ENCODE assay signal across 1 cellular context in the genomic region with DNA sequence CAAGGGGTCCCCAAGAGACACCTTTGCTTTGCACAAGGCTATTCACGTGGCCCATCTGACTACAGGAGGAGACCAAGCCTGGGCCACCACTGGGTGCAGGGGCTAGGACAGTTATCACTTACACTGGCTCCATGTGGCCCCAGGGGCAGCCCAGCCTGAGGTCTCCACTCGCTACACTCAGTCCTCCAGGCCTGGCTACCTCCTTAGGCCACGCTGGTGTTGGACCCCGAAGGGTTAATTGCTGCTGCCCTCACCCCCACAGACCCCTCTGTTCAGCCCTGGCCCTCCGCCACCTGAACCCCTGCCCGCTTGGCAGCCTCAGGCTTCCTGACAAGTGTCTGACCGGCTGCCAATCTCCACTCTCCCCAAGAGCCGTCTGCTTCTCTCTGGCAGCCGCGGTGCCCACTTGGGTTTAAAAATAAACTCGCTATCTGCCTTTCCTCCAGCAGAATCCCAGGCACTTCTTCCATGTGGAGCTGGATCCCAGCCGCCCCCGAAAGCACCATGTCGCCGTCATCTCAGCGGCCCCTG.
TF ChIP-seq lines count a peak whose summit lies in the region.

No MANE protein-coding gene starts in this region.

TF ChIP-seq in HepG2, 621 proteins besides CTCF, POLR2A, EP300 and RAD21 (continued from another document):
- TF ChIP-seq, protein P1, sequence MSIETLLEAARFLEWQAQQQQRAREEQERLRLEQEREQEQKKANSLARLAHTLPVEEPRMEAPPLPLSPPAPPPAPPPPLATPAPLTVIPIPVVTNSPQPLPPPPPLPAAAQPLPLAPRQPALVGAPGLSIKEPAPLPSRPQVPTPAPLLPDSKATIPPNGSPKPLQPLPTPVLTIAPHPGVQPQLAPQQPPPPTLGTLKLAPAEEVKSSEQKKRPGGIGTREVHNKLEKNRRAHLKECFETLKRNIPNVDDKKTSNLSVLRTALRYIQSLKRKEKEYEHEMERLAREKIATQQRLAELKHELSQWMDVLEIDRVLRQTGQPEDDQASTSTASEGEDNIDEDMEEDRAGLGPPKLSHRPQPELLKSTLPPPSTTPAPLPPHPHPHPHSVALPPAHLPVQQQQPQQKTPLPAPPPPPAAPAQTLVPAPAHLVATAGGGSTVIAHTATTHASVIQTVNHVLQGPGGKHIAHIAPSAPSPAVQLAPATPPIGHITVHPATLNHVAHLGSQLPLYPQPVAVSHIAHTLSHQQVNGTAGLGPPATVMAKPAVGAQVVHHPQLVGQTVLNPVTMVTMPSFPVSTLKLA (IDR thresholded peaks at IDR 0.05): no peak
- TF ChIP-seq SUZ12 (IDR thresholded peaks at IDR 0.05; ENCODE audit: low read depth, low read length) (no peak), ZMYM3 (CRISPR knock-in tag; IDR thresholded peaks at IDR 0.05) (no peak), ZNF256 (CRISPR knock-in tag; conservative IDR thresholded peaks at IDR 0.05) (no peak), ZNF780A (CRISPR knock-in tag; IDR thresholded peaks at IDR 0.05) (no peak), FOXO1 (CRISPR knock-in tag; IDR thresholded peaks at IDR 0.05) (no peak), ZNF660 (CRISPR knock-in tag; IDR thresholded peaks at IDR 0.05; ENCODE audit: borderline replicate concordance, low read depth) (no peak), MBNL3 (CRISPR knock-in tag; conservative IDR thresholded peaks at IDR 0.05) (no peak), FOSL1 (CRISPR knock-in tag; IDR thresholded peaks at IDR 0.05; ENCODE audit: borderline replicate concordance) (no peak), CHD2 (IDR thresholded peaks at IDR 0.05; ENCODE audit: low read depth, low read length) (no peak), SETDB1 (CRISPR knock-in tag; IDR thresholded peaks at IDR 0.05; ENCODE audit: borderline replicate concordance) (no peak), SSRP1 (CRISPR knock-in tag; IDR thresholded peaks at IDR 0.05) (no peak), GABPA (IDR thresholded peaks at IDR 0.05; ENCODE audit: low read depth, low read length) (no peak), GABPA (CRISPR knock-in tag; IDR thresholded peaks at IDR 0.05; ENCODE audit: low read depth) (no peak)
- TF ChIP-seq, protein P2, sequence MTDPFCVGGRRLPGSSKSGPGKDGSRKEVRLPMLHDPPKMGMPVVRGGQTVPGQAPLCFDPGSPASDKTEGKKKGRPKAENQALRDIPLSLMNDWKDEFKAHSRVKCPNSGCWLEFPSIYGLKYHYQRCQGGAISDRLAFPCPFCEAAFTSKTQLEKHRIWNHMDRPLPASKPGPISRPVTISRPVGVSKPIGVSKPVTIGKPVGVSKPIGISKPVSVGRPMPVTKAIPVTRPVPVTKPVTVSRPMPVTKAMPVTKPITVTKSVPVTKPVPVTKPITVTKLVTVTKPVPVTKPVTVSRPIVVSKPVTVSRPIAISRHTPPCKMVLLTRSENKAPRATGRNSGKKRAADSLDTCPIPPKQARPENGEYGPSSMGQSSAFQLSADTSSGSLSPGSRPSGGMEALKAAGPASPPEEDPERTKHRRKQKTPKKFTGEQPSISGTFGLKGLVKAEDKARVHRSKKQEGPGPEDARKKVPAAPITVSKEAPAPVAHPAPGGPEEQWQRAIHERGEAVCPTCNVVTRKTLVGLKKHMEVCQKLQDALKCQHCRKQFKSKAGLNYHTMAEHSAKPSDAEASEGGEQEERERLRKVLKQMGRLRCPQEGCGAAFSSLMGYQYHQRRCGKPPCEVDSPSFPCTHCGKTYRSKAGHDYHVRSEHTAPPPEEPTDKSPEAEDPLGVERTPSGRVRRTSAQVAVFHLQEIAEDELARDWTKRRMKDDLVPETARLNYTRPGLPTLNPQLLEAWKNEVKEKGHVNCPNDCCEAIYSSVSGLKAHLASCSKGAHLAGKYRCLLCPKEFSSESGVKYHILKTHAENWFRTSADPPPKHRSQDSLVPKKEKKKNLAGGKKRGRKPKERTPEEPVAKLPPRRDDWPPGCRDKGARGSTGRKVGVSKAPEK (CRISPR knock-in tag; IDR thresholded peaks at IDR 0.05; ENCODE audit: borderline replicate concordance): no peak
- TF ChIP-seq, protein P3, sequence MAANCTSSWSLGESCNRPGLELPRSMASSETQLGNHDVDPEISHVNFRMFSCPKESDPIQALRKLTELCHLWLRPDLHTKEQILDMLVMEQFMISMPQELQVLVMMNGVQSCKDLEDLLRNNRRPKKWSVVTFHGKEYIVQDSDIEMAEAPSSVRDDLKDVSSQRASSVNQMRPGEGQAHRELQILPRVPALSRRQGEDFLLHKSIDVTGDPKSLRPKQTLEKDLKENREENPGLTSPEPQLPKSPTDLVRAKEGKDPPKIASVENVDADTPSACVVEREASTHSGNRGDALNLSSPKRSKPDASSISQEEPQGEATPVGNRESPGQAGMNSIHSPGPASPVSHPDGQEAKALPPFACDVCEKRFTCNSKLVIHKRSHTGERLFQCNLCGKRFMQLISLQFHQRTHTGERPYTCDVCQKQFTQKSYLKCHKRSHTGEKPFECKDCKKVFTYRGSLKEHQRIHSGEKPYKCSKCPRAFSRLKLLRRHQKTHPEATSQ (CRISPR knock-in tag; IDR thresholded peaks at IDR 0.05; ENCODE audit: borderline replicate concordance): no peak
